In the genomic region with DNA sequence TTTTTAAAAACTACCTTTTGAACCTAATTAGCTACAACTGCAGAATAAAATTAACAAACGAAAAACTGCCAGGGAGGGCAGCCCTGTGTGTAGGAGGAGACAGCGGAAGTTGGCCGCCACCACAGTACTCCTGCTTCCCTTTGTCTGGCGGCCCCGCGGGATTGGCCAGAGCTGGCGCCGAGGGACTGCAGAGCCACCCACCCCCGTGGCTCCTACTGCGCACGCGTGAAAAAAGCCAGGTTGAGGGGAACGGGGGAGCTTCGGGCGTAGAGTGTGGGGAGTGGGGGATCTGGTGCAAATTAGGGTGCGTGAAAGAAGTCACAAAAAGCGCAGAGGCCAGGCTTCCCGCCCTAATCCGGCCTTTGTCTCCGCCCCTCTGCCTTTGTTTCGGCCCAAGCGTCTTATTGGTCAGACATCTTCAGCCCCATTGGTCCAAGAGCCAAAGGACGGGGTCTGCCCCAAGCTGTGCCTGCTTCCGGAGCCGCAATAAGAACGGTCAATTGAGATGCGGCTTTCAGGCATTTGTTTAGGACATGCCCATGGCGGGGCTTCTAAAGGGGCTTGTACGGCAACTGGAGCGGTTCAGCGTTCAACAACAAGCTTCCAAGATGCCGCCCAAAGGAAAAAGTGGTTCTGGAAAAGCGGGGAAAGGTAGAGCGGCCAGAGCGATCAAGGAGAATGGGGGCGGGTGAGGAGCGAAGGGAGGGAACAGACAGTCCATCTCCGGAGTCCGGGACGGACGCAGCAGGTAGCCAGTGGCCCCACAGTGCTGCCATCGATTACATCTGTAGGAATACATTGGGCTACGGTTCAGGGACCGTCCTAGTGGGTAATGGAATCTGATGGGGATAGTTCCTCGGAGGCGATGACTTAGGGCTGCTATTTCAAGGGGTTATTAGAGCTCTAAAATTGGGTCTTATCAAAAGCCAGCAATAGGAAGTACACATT, we compare ENCODE assay signal across 8 cellular contexts. TPM values are rescaled to one million over a fixed set of nuclear protein-coding genes. Genes with fewer than 3 reads are reported as not detected.
A peak's percentile ranks its signal among the peaks of the same experiment; 100 is the strongest.
DNase-seq lines count a peak whose midpoint lies in the region; ATAC-seq, FAIRE-seq and TF ChIP-seq lines count a peak whose summit lies in the region.

A gene (plus strand): TSS at position 580 of the 948 bp plus-strand sequence. CDS start 29 bp downstream, at position 609.

- DNase-seq in ACHN: peak; percentile 89
- DNase-seq in NCI-H2196 treated with DMSO at 0.1 percent for 48 hours (lab: John Stamatoyannopoulos, UW; ENCODE audit: unreplicated experiment): peak; percentile 92
- peak; percentile 88 for DNase-seq in bronchial epithelial cell (ENCODE audit: low read depth)
- peak; percentile 85 for DNase-seq in iPS-NIHi11 (ENCODE audit: low spot score)
- DNase-seq in smooth muscle cell (lab: John Stamatoyannopoulos, UW; ENCODE audit: unreplicated experiment): peak; percentile 34

- peak within 1 kb of the TSS; percentile 87 for H3K9ac ChIP-seq in smooth muscle cell (ENCODE audit: low read depth)

- H4K20me1 ChIP-seq in smooth muscle cell (ENCODE audit: low read depth): no peaks in the 10 kb centered on the region

- peak within 1 kb of the TSS; percentile 91 for H3K4me2 ChIP-seq in smooth muscle cell

- no peaks in the 10 kb centered on the region for H3F3A ChIP-seq in smooth muscle cell (ENCODE audit: low read depth)

- H3K4me1 ChIP-seq in smooth muscle cell (ENCODE audit: low read depth): no peaks in the 10 kb centered on the region

- no peak for FAIRE-seq in bronchial epithelial cell (lab: Jason Lieb, UNC)

- peak within 1 kb of the TSS; percentile 86 for H3K27ac ChIP-seq in VCaP
- H3K27ac ChIP-seq in smooth muscle cell (ENCODE audit: low read depth): peak within 1 kb of the TSS; percentile 84

- H3K79me2 ChIP-seq in smooth muscle cell (ENCODE audit: low read depth): peaks cover 13% of the 10 kb centered on the region

- peak within 1 kb of the TSS; percentile 58 for H2AFZ ChIP-seq in smooth muscle cell (ENCODE audit: low read depth)

- in situ Hi-C loops in ACHN (cut with HindIII; ENCODE audit: low pct_ligation_motif_present, low pct_unique_long_range_greater_than_20kb, low sequenced_read_pairs): no loop called here

- H3K4me3 ChIP-seq in bronchial epithelial cell (ENCODE audit: low read depth, low read length) (peak within 1 kb of the TSS; percentile 76), smooth muscle cell (peak within 1 kb of the TSS; percentile 71)

- ATAC-seq in GM18907 (IDR thresholded peaks at IDR 0.05; ENCODE audit: unreplicated experiment) (peak; percentile 96), HG03139 (IDR thresholded peaks at IDR 0.05; ENCODE audit: unreplicated experiment) (peak; percentile 97)

- no peaks in the 10 kb centered on the region for H3K36me3 ChIP-seq in bronchial epithelial cell (ENCODE audit: control insufficient read depth, insufficient read depth, low read length)
- H3K36me3 ChIP-seq in smooth muscle cell (ENCODE audit: low read depth): no peaks in the 10 kb centered on the region

- TF ChIP-seq CTCF in VCaP (conservative IDR thresholded peaks at IDR 0.05) (no peak), bronchial epithelial cell (IDR thresholded peaks at IDR 0.05; ENCODE audit: insufficient read depth, low read length, severe bottlenecking) (no peak), smooth muscle cell (IDR thresholded peaks at IDR 0.05; ENCODE audit: borderline replicate concordance, insufficient read depth, poor library complexity, severe bottlenecking) (no peak)

- 50% methylated on average over 46 of the region's 46 CpGs for WGBS in smooth muscle cell (ENCODE audit: low lambda C conversion rate)

- H3K27me3 ChIP-seq in bronchial epithelial cell (ENCODE audit: control insufficient read depth, insufficient read depth, low read length) (no peaks in the 10 kb centered on the region), smooth muscle cell (ENCODE audit: low read depth) (no peaks in the 10 kb centered on the region)

- H3K9me3 ChIP-seq in smooth muscle cell (replicated peaks; ENCODE audit: low read depth): no peaks in the 10 kb centered on the region

RNA-seq across cellular contexts. Expression of the gene that starts here (rescaled TPM):
- total RNA-seq in bronchial epithelial cell: 10.3 and 13.1 TPM in 2 replicates
- 15.9 and 18.9 TPM in 2 replicates for total RNA-seq in smooth muscle cell
- 51.7 and 65.2 TPM in 2 replicates for polyA plus RNA-seq in smooth muscle cell

Comparison
In these comparisons a context has a peak if more than half of its experiments do, and no peak if none do; other contexts are left out.
1. Peak in every context shown above with its lines: DNase-seq, ATAC-seq, H3K4me3 ChIP-seq and H3K27ac ChIP-seq.
2. DNase-seq: peak in every context shown above with its lines; median percentile 92 in NCI-H2196 treated with DMSO at 0.1 percent for 48 hours; 89 in ACHN; 88 in bronchial epithelial cell; 85 in iPS-NIHi11; 34 in smooth muscle cell.